8 cellular contexts compared by ENCODE assay signal in the genomic region with DNA sequence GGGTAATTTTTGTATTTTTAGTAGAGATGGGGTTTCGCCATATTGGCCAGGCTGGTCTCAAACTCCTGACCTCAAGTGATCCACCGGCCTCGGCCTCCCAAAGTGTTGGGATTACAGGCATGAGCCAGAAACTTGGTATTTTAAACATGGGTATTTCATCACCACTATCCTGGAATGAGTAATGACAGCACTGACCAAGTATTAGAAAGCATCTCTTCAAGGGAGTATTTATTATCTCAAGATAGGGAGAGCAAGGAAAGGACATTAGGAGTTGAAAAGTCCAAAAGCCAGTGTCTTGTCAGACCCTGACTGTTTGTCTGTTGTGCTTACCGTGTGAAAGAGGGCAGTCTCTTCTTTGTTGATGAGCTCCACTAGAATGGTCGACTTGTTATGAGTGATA.
DNase-seq lines count a peak whose midpoint lies in the region; FAIRE-seq and TF ChIP-seq lines count a peak whose summit lies in the region.
"Not testable (repeated sequence)": the region's sequence is repeated elsewhere in the genome, so short reads cannot be mapped to it uniquely, and the experiment has no call there.

No MANE protein-coding gene starts in this region.

- not testable (repeated sequence) for H3K9me3 ChIP-seq in GM23248 (ENCODE audit: low read depth); endothelial cell of umbilical vein (replicated peaks; ENCODE audit: control insufficient read depth, insufficient read depth, low read length); smooth muscle cell (replicated peaks; ENCODE audit: low read depth)

- peaks cover 73% of the 10 kb centered on the region for H3K79me2 ChIP-seq in GM23248 (ENCODE audit: insufficient read depth)
- not testable (repeated sequence) for H3K79me2 ChIP-seq in endothelial cell of umbilical vein (ENCODE audit: control insufficient read depth, insufficient read depth, low read length); smooth muscle cell (ENCODE audit: low read depth)

- TF ChIP-seq POLR2A in endothelial cell of umbilical vein (IDR thresholded peaks at IDR 0.05; ENCODE audit: low read depth, low read length): not testable (repeated sequence)

- in situ Hi-C loops in GM23248 (cut with MboI): not testable (repeated sequence)

- TF ChIP-seq CTCF in endothelial cell of umbilical vein (IDR thresholded peaks at IDR 0.05; ENCODE audit: extremely low read depth in 1 of 2, insufficient read depth in 1 of 2, low read depth in 1 of 2, low read length in 2 of 2); fibroblast of villous mesenchyme (IDR thresholded peaks at IDR 0.05; ENCODE audit: insufficient read depth, low read depth, low read length); smooth muscle cell (IDR thresholded peaks at IDR 0.05; ENCODE audit: borderline replicate concordance, insufficient read depth, poor library complexity, severe bottlenecking): not testable (repeated sequence)

- not testable (repeated sequence) for H3K4me3 ChIP-seq in GM23248; endothelial cell of umbilical vein (replicated peaks in 1 of 3; ENCODE audit: insufficient read depth in 1 of 3, low read depth in 1 of 3, low read length in 3 of 3); fibroblast of villous mesenchyme (ENCODE audit: low read depth, low read length); smooth muscle cell

- FAIRE-seq in RCC 7860 (lab: Jason Lieb, UNC) (peak; percentile 70), endothelial cell of umbilical vein (lab: Jason Lieb, UNC) (peak; percentile 4)

- not testable (repeated sequence) for H3K27me3 ChIP-seq in GM23248 (replicated peaks; ENCODE audit: insufficient read depth); endothelial cell of umbilical vein (ENCODE audit: control insufficient read depth in 2 of 2, insufficient read depth in 2 of 2, low read length in 2 of 2); smooth muscle cell (ENCODE audit: low read depth)

- intact Hi-C loops in endothelial cell of umbilical vein (cut with micrococcal nuclease): not testable (repeated sequence)

- H3K9ac ChIP-seq in GM23248; endothelial cell of umbilical vein (replicated peaks; ENCODE audit: extremely low read depth, insufficient read depth, low read length); smooth muscle cell (ENCODE audit: low read depth): not testable (repeated sequence)

- H3K9me1 ChIP-seq in endothelial cell of umbilical vein (replicated peaks; ENCODE audit: control insufficient read depth, extremely low read depth, insufficient read depth, low read length): not testable (repeated sequence)

- not testable (repeated sequence) for H2AFZ ChIP-seq in GM23248; endothelial cell of umbilical vein (ENCODE audit: low read depth, low read length); smooth muscle cell (ENCODE audit: low read depth)

- peaks cover 72% of the 10 kb centered on the region for H3K36me3 ChIP-seq in GM23248 (ENCODE audit: low read depth)
- H3K36me3 ChIP-seq in endothelial cell of umbilical vein (ENCODE audit: control insufficient read depth in 2 of 2, extremely low read depth in 1 of 2, insufficient read depth in 2 of 2, low read length in 2 of 2): peaks cover 24 to 47% of the 10 kb centered on the region in 2 experiments
- H3K36me3 ChIP-seq in smooth muscle cell (ENCODE audit: low read depth): not testable (repeated sequence)

- CTCF ChIA-PET in endothelial cell of umbilical vein (lab: Charles Lee): interaction anchor here (1.2 to 1.9 kb wide), 3 partner anchors 81 to 190 kb away, joined by 3 to 5 read pairs (median 4); no protein-coding TSS in a partner anchor

- H3K4me1 ChIP-seq in GM23248 (ENCODE audit: insufficient read depth); endothelial cell of umbilical vein (ENCODE audit: control insufficient read depth, extremely low read depth, insufficient read depth, low read length); smooth muscle cell (ENCODE audit: low read depth): not testable (repeated sequence)

- H3F3A ChIP-seq in GM23248 (ENCODE audit: insufficient read depth): peaks cover 31% of the 10 kb centered on the region
- H3F3A ChIP-seq in smooth muscle cell (ENCODE audit: low read depth): not testable (repeated sequence)

- H3K27ac ChIP-seq in GM23248 (peak overlapping the region; percentile 34), smooth muscle cell (ENCODE audit: low read depth) (peak overlapping the region; percentile 49)
- H3K27ac ChIP-seq in endothelial cell of umbilical vein (ENCODE audit: insufficient read depth, low read depth, low read length): not testable (repeated sequence)

- WGBS in GM23248 (ENCODE audit: low coverage in 1 of 2, low lambda C conversion rate in 2 of 2, missing lambda C conversion rate in 2 of 2), 2 experiments: 40 to 43% methylated on average over 5 of the region's 5 CpGs
- 45% methylated on average over 5 of the region's 5 CpGs for WGBS in smooth muscle cell (ENCODE audit: low lambda C conversion rate)

- peak overlapping the region; percentile 11 for H3K4me2 ChIP-seq in GM23248 (ENCODE audit: unreplicated experiment)
- not testable (repeated sequence) for H3K4me2 ChIP-seq in endothelial cell of umbilical vein (ENCODE audit: insufficient read depth, low read length); smooth muscle cell

- not testable (repeated sequence) for H4K20me1 ChIP-seq in GM23248 (ENCODE audit: insufficient read depth); endothelial cell of umbilical vein (replicated peaks; ENCODE audit: control insufficient read depth, extremely low read depth, insufficient read depth, low read length); smooth muscle cell (ENCODE audit: low read depth)

- not testable (repeated sequence) for BruUV-seq in endothelial cell of umbilical vein (replicated peaks; lab: Mats Ljungman, UMichigan)

- peak; percentile 81 for DNase-seq in AG08396 (ENCODE audit: low spot score)
- peak; percentile 81 for DNase-seq in GM23248
- peak; percentile 86 for DNase-seq in RCC 7860 (ENCODE audit: low spot score)
- DNase-seq in astrocyte of the hippocampus (ENCODE audit: low read depth, low spot score): peak; percentile 53
- not testable (repeated sequence) for DNase-seq in endothelial cell of umbilical vein (ENCODE audit: low read depth, low spot score); smooth muscle cell (lab: John Stamatoyannopoulos, UW; ENCODE audit: unreplicated experiment)
- DNase-seq in fibroblast of villous mesenchyme (ENCODE audit: low read depth): peak; percentile 93
- DNase-seq in myocyte (ENCODE audit: low read depth): peak; percentile 49

- dilution Hi-C loops in endothelial cell of umbilical vein (cut with MboI; ENCODE audit: extremely low pct_ligation_motif_present, low sequenced_read_pairs): not testable (repeated sequence)

- POLR2A ChIA-PET in endothelial cell of umbilical vein (lab: Charles Lee): not testable (repeated sequence)

- H3K9me2 ChIP-seq in GM23248 (ENCODE audit: insufficient read depth): not testable (repeated sequence)
